23 cellular contexts compared by ENCODE assay signal in genomic region chr15:86505951-86506350, GRCh38.
"Had no signal": no experiment of that assay in that cellular context is flagged by ENCODE, and none has a peak within 500 bp of the region (broad histone marks: within the 10 kb centered on the region; RNA-seq: fewer than 3 reads in every experiment).

No MANE protein-coding gene starts in this region.

- H3K9me3 ChIP-seq: SJSA1 had no signal

- H3K36me3 ChIP-seq: SJSA1 had no signal

- DNase-seq: Kasumi-1, MV-4-11, NCI-H1048, NCI-H1105, NCI-H1417 treated with DMSO at 0.1 percent for 48 hours, NCI-H146, NCI-H187, NCI-H2029, NCI-H2081 treated with DMSO at 0.1 percent for 48 hours, NCI-H345, NCI-H446 treated with DMSO at 0.1 percent for 48 hours, NCI-H510A treated with DMSO at 0.1 percent for 48 hours, NCI-H526, Right ventricle myocardium superior, RPMI8226, SIG-M5 had no signal

- H3K4me1 ChIP-seq: SJSA1 had no signal

- H3K4me3 ChIP-seq: K562, SJSA1, SK-N-MC had no signal

- ATAC-seq: K562 had no signal

- H3K27ac ChIP-seq: HL-60, KMS-11, SJSA1, SK-N-MC had no signal

- H3K9ac ChIP-seq: KMS-11 had no signal

- FAIRE-seq: HTR-8/SVneo, K562, RCC 7860 had no signal

- H3K27me3 ChIP-seq: SJSA1 had no signal

- H3K4me2 ChIP-seq: KMS-11 had no signal
